17 cellular contexts compared by ENCODE assay signal in the genomic region with DNA sequence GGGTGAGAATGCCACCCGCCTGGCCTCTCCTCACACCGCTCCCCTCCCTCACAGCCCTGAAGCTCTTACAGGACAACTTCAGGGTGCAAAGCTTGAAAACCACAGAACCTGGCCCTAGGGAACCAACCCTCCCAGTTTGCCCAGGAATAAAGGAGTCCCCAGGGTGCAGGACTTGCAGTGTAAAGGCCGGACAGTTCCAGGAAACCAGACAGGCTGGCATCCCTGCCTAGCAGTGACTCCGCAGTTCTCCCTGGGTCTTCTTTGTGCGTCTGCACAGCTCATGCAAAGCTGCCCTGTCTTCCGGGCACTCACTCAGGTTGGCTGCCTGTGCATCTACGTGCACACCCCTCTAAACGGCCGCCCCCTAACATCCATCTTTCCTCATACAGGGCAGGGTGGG. TPM values are rescaled to one million over a fixed set of nuclear protein-coding genes. Genes with fewer than 3 reads are reported as not detected.
A peak's percentile ranks its signal among the peaks of the same experiment; 100 is the strongest.
DNase-seq lines count a peak whose midpoint lies in the region; ATAC-seq and TF ChIP-seq lines count a peak whose summit lies in the region.
"Had no signal": no experiment of that assay in that cellular context is flagged by ENCODE, and none has a peak within 500 bp of the region (broad histone marks: within the 10 kb centered on the region; RNA-seq: fewer than 3 reads in every experiment).

No MANE protein-coding gene starts in this region.

- no peak overlapping the region for H3K4me3 ChIP-seq in subcutaneous abdominal adipose tissue (ENCODE audit: low read depth in 1 of 5, low read length in 5 of 5)
- H3K4me3 ChIP-seq: A549 had no signal

- no peaks in the 10 kb centered on the region for H3K9me3 ChIP-seq in subcutaneous abdominal adipose tissue (ENCODE audit: control insufficient read depth in 5 of 5, low read length in 5 of 5)
- H3K9me3 ChIP-seq: A549, BE2C had no signal

- intact Hi-C loops in activated CD4-positive, alpha-beta memory T cell treated with anti-CD3 and anti-CD28 coated beads for 36 hours (cut with micrococcal nuclease) = no loop called here

- H3K27me3 Mint-ChIP-seq in nephron (ENCODE audit: low read depth) = peaks cover 5% of the 10 kb centered on the region
- peaks cover 27% of the 10 kb centered on the region for H3K27me3 Mint-ChIP-seq in activated CD4-positive, alpha-beta memory T cell treated with anti-CD3 and anti-CD28 coated beads for 36 hours

- H3K9ac ChIP-seq in subcutaneous abdominal adipose tissue (ENCODE audit: low read length in 5 of 5) = no peak overlapping the region

- H3K27ac ChIP-seq in cingulate gyrus (ENCODE audit: low read depth, low read length) (peak overlapping the region; percentile 82), subcutaneous abdominal adipose tissue (ENCODE audit: low read depth, low read length) (peak overlapping the region; percentile 70)
- H3K27ac ChIP-seq: A549 had no signal

- H3K27ac Mint-ChIP-seq in nephron = peak overlapping the region; percentile 13 to 70 (median 29)
- H3K27ac Mint-ChIP-seq in activated CD4-positive, alpha-beta memory T cell treated with anti-CD3 and anti-CD28 coated beads for 36 hours = no peak overlapping the region
- H3K27ac Mint-ChIP-seq: CD8-positive, alpha-beta T cell; HFFc6 had no signal

- no peak for ATAC-seq in GM18517 (IDR thresholded peaks at IDR 0.05; ENCODE audit: unreplicated experiment)
- ATAC-seq: A549; CD8-positive, alpha-beta T cell; HepG2 had no signal

- H3K27me3 ChIP-seq in subcutaneous abdominal adipose tissue (ENCODE audit: control insufficient read depth in 5 of 5, insufficient read depth in 4 of 5, low read length in 5 of 5) = no peaks in the 10 kb centered on the region
- H3K27me3 ChIP-seq: BE2C had no signal

- CTCF ChIA-PET in activated CD4-positive, alpha-beta memory T cell treated with anti-CD3 and anti-CD28 coated beads for 36 hours (lab: Charles Lee) = no interaction called here

- no peaks in the 10 kb centered on the region for H3K9me3 Mint-ChIP-seq in nephron
- H3K9me3 Mint-ChIP-seq in activated CD4-positive, alpha-beta memory T cell treated with anti-CD3 and anti-CD28 coated beads for 36 hours = no peaks in the 10 kb centered on the region
- H3K9me3 Mint-ChIP-seq: CD8-positive, alpha-beta T cell; HFFc6 had no signal

- peaks cover 8 to 75% (median 64%) of the 10 kb centered on the region in 5 donors for H3K4me1 ChIP-seq in subcutaneous abdominal adipose tissue (ENCODE audit: control insufficient read depth in 5 of 5, insufficient read depth in 5 of 5, low read length in 5 of 5)
- H3K4me1 ChIP-seq: A549, BE2C had no signal

- H3K4me3 Mint-ChIP-seq in nephron = no peak overlapping the region
- no peak overlapping the region for H3K4me3 Mint-ChIP-seq in activated CD4-positive, alpha-beta memory T cell treated with anti-CD3 and anti-CD28 coated beads for 36 hours
- H3K4me3 Mint-ChIP-seq: CD14-positive monocyte; CD8-positive, alpha-beta T cell; HFFc6 had no signal

- POLR2A ChIA-PET in activated CD4-positive, alpha-beta memory T cell treated with anti-CD3 and anti-CD28 coated beads for 36 hours (lab: Charles Lee) = no interaction called here

- DNase-seq in activated CD4-positive, alpha-beta memory T cell treated with anti-CD3 and anti-CD28 coated beads for 36 hours = no peak
- no peak for DNase-seq in C1 segment of cervical spinal cord (lab: John Stamatoyannopoulos, UW)
- DNase-seq: BE2C; CD8-positive, alpha-beta T cell; COR-L47; DMS153; DMS79 treated with DMSO at 0.1 percent for 48 hours; EL; HCEC 1CT; HFFc6 had no signal

- H3K36me3 ChIP-seq in subcutaneous abdominal adipose tissue (ENCODE audit: control insufficient read depth in 5 of 5, insufficient read depth in 5 of 5, low read length in 5 of 5) = peaks cover 0 to 11% (median 6%) of the 10 kb centered on the region in 5 donors
- H3K36me3 ChIP-seq: BE2C had no signal

- peaks cover 34% of the 10 kb centered on the region for H3K4me1 Mint-ChIP-seq in nephron
- H3K4me1 Mint-ChIP-seq in activated CD4-positive, alpha-beta memory T cell treated with anti-CD3 and anti-CD28 coated beads for 36 hours (ENCODE audit: low read depth) = no peaks in the 10 kb centered on the region
- H3K4me1 Mint-ChIP-seq: CD14-positive monocyte had no signal

- peaks cover 22% of the 10 kb centered on the region for H3K36me3 Mint-ChIP-seq in nephron (ENCODE audit: low read depth)
- no peaks in the 10 kb centered on the region for H3K36me3 Mint-ChIP-seq in activated CD4-positive, alpha-beta memory T cell treated with anti-CD3 and anti-CD28 coated beads for 36 hours
- H3K36me3 Mint-ChIP-seq: CD14-positive monocyte; CD8-positive, alpha-beta T cell had no signal

- no peak for TF ChIP-seq CTCF in nephron (IDR thresholded peaks at IDR 0.05; ENCODE audit: unreplicated experiment in 3 of 3)

RNA-seq across cellular contexts. Expression of a gene that starts 36.1 kb away (rescaled TPM):
- total RNA-seq in activated CD4-positive, alpha-beta memory T cell treated with anti-CD3 and anti-CD28 coated beads for 36 hours = under 1 TPM; 0.40 to 0.41 TPM
